Comparison of ENCODE assay signal across 22 cellular contexts in the genomic region with DNA sequence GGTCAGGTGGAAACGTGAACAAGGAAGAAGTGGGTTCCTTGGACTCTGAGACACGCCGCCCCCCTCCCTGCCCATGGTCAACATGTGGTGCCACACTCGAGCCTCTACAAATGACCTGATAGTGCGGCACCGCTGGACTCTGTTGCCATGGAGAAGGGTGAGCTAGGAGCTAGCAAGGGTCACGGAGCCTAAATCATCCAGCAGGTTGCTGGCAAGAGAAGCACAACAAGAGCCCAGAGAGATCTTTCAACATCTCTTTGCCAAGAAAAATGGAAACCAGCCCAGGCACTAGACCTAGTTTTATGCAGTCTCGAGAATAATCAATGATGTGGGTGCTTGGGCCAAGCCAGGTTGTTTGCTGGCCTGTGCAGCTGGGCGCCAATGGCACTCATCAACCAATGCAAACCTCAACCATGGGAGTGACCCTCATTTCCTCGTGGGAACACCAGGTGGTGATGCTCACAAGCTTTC.
DNase-seq lines count a peak whose midpoint lies in the region; ATAC-seq and TF ChIP-seq lines count a peak whose summit lies in the region.
"Had no signal": no experiment of that assay in that cellular context is flagged by ENCODE, and none has a peak within 500 bp of the region (broad histone marks: within the 10 kb centered on the region; RNA-seq: fewer than 3 reads in every experiment).

No MANE protein-coding gene starts in this region.

- POLR2A ChIA-PET in T-cell (lab: Charles Lee) = interaction anchor here in 1 of 2 donors (0.6 kb wide), 1 partner anchor 45 kb away, joined by 3 read pairs; no protein-coding TSS in a partner anchor

- H3K4me1 ChIP-seq in left lung = peaks cover 3 to 54% of the 10 kb centered on the region in 2 donors
- H3K4me1 ChIP-seq: A549, colonic mucosa, uterus had no signal

- no peak overlapping the region for H3K4me3 Mint-ChIP-seq in activated T-cell treated with anti-CD3 and anti-CD28 coated beads, Interleukin-2, amount 50 U/mL, for 24 hours
- H3K4me3 Mint-ChIP-seq in T-cell = peak overlapping the region in 1 of 3 donors; percentile 93
- no peak overlapping the region for H3K4me3 Mint-ChIP-seq in progenitor cell of endocrine pancreas (ENCODE audit: low read depth)
- H3K4me3 Mint-ChIP-seq: HFFc6, WTC11 had no signal

- no peaks in the 10 kb centered on the region for H3K27me3 Mint-ChIP-seq in activated T-cell treated with anti-CD3 and anti-CD28 coated beads, Interleukin-2, amount 50 U/mL, for 24 hours
- no peaks in the 10 kb centered on the region for H3K27me3 Mint-ChIP-seq in T-cell
- H3K27me3 Mint-ChIP-seq in progenitor cell of endocrine pancreas = peaks cover 27% of the 10 kb centered on the region

- intact Hi-C loops in left lung (cut with DNase I) = no loop called here

- no peak overlapping the region for H3K27ac ChIP-seq in left lung
- H3K27ac ChIP-seq: A549, colonic mucosa, gastroesophageal sphincter, GM23248, neutrophil, uterus had no signal

- H3K9me3 ChIP-seq in left lung = no peaks in the 10 kb centered on the region
- H3K9me3 ChIP-seq: A549, colonic mucosa, gastroesophageal sphincter, neutrophil, uterus had no signal

- ATAC-seq in T-cell (replicated peaks in 1 of 4) (no peak), left lung (no peak), HG02970 (IDR thresholded peaks at IDR 0.05; ENCODE audit: low FRiP score, unreplicated experiment) (no peak)
- ATAC-seq: A549, gastroesophageal sphincter, WTC11 had no signal

- TF ChIP-seq CTCF in left lung (IDR thresholded peaks at IDR 0.05) = no peak
- TF ChIP-seq CTCF in progenitor cell of endocrine pancreas (IDR thresholded peaks at IDR 0.05; ENCODE audit: unreplicated experiment) = no peak

- H3K4me3 ChIP-seq in left lung = no peak overlapping the region
- H3K4me3 ChIP-seq: A549, colonic mucosa, gastroesophageal sphincter, GM23248, uterus had no signal

- H3K9me3 Mint-ChIP-seq in activated T-cell treated with anti-CD3 and anti-CD28 coated beads, Interleukin-2, amount 50 U/mL, for 24 hours = no peaks in the 10 kb centered on the region
- no peaks in the 10 kb centered on the region for H3K9me3 Mint-ChIP-seq in T-cell
- no peaks in the 10 kb centered on the region for H3K9me3 Mint-ChIP-seq in progenitor cell of endocrine pancreas (ENCODE audit: low read depth)
- H3K9me3 Mint-ChIP-seq: HFFc6, WTC11 had no signal

- CTCF ChIA-PET in T-cell (lab: Charles Lee) = interaction anchor here in 1 of 2 donors (0.6 kb wide), 1 partner anchor 19 kb away, joined by 4 read pairs; no protein-coding TSS in a partner anchor

- H3K36me3 ChIP-seq in left lung = no peaks in the 10 kb centered on the region
- H3K36me3 ChIP-seq: colonic mucosa, neutrophil, uterus had no signal

- H3K36me3 Mint-ChIP-seq in activated T-cell treated with anti-CD3 and anti-CD28 coated beads, Interleukin-2, amount 50 U/mL, for 24 hours (ENCODE audit: low read depth) = peaks cover 33% of the 10 kb centered on the region
- H3K36me3 Mint-ChIP-seq in T-cell (peaks cover 49% of the 10 kb centered on the region), progenitor cell of endocrine pancreas (ENCODE audit: insufficient read depth) (peaks cover 5% of the 10 kb centered on the region)
- H3K36me3 Mint-ChIP-seq: WTC11 had no signal

- no peaks in the 10 kb centered on the region for H3K27me3 ChIP-seq in left lung
- H3K27me3 ChIP-seq: colonic mucosa, gastroesophageal sphincter, neutrophil, uterus had no signal

- DNase-seq in activated T-cell treated with anti-CD3 and anti-CD28 coated beads, Interleukin-2, amount 50 U/mL, for 24 hours = no peak
- DNase-seq in activated T-cell treated with anti-CD3 and anti-CD28 coated beads, Interleukin-2, amount 50 U/mL, for 1 hour = no peak
- DNase-seq in T-cell (no peak), left lung (peak; percentile 5 to 32), progenitor cell of endocrine pancreas (ENCODE audit: low spot score, unreplicated experiment) (no peak), NCI-H2081 treated with DMSO at 0.1 percent for 48 hours (lab: John Stamatoyannopoulos, UW) (no peak), SW480 (ENCODE audit: low spot score) (no peak)
- DNase-seq: activated CD4-positive, alpha-beta T cell treated with anti-CD3 and anti-CD28 coated beads, Interleukin-2, amount 50 U/mL, for 48 hours; activated naive CD4-positive, alpha-beta T cell; colonic mucosa; GM23248; HFFc6; NCI-H2029 treated with DMSO at 0.1 percent for 48 hours; NCI-H226; NCI-H748 treated with DMSO at 0.1 percent for 48 hours; stimulated activated CD8-positive, alpha-beta memory T cell treated with anti-CD3 and anti-CD28 coated beads, Interleukin-4, amount 100 ng/mL, for 48 hours; uterus had no signal

- H3K4me1 Mint-ChIP-seq in activated T-cell treated with anti-CD3 and anti-CD28 coated beads, Interleukin-2, amount 50 U/mL, for 24 hours (ENCODE audit: low read depth) = peaks cover 64% of the 10 kb centered on the region
- H3K4me1 Mint-ChIP-seq in T-cell (peaks cover 61 to 68% (median 65%) of the 10 kb centered on the region in 3 donors), progenitor cell of endocrine pancreas (ENCODE audit: low read depth) (peaks cover 28% of the 10 kb centered on the region)

- H3K27ac Mint-ChIP-seq in activated T-cell treated with anti-CD3 and anti-CD28 coated beads, Interleukin-2, amount 50 U/mL, for 24 hours = peak overlapping the region; percentile 41
- H3K27ac Mint-ChIP-seq in T-cell (peak overlapping the region; percentile 93 to 98), progenitor cell of endocrine pancreas (peak overlapping the region; percentile 39)
- H3K27ac Mint-ChIP-seq: HFFc6, WTC11 had no signal

Comparison
In these comparisons a context has a peak if more than half of its experiments do, and no peak if none do; other contexts are left out.
1. DNase-seq: peak in left lung (2 of 2); none in activated T-cell treated with anti-CD3 and anti-CD28 coated beads, Interleukin-2, amount 50 U/mL, for 24 hours (single experiment), activated T-cell treated with anti-CD3 and anti-CD28 coated beads, Interleukin-2, amount 50 U/mL, for 1 hour (single experiment), T-cell (0 of 34), progenitor cell of endocrine pancreas (single experiment), NCI-H2081 treated with DMSO at 0.1 percent for 48 hours (single experiment) and SW480 (single experiment).
2. H3K27ac Mint-ChIP-seq: peak in every context shown above with its lines; median percentile 96 in T-cell; 41 in activated T-cell treated with anti-CD3 and anti-CD28 coated beads, Interleukin-2, amount 50 U/mL, for 24 hours; 39 in progenitor cell of endocrine pancreas.